ENCODE assay signal across 1 cellular context in genomic region chr1:58596631-58597052, GRCh38.
TF ChIP-seq lines count a peak whose summit lies in the region.

No MANE protein-coding gene starts in this region.

TF ChIP-seq in K562, 482 proteins besides CTCF, POLR2A, EP300 and RAD21 (continued from another document and continues in another):
- TF ChIP-seq, protein P1, sequence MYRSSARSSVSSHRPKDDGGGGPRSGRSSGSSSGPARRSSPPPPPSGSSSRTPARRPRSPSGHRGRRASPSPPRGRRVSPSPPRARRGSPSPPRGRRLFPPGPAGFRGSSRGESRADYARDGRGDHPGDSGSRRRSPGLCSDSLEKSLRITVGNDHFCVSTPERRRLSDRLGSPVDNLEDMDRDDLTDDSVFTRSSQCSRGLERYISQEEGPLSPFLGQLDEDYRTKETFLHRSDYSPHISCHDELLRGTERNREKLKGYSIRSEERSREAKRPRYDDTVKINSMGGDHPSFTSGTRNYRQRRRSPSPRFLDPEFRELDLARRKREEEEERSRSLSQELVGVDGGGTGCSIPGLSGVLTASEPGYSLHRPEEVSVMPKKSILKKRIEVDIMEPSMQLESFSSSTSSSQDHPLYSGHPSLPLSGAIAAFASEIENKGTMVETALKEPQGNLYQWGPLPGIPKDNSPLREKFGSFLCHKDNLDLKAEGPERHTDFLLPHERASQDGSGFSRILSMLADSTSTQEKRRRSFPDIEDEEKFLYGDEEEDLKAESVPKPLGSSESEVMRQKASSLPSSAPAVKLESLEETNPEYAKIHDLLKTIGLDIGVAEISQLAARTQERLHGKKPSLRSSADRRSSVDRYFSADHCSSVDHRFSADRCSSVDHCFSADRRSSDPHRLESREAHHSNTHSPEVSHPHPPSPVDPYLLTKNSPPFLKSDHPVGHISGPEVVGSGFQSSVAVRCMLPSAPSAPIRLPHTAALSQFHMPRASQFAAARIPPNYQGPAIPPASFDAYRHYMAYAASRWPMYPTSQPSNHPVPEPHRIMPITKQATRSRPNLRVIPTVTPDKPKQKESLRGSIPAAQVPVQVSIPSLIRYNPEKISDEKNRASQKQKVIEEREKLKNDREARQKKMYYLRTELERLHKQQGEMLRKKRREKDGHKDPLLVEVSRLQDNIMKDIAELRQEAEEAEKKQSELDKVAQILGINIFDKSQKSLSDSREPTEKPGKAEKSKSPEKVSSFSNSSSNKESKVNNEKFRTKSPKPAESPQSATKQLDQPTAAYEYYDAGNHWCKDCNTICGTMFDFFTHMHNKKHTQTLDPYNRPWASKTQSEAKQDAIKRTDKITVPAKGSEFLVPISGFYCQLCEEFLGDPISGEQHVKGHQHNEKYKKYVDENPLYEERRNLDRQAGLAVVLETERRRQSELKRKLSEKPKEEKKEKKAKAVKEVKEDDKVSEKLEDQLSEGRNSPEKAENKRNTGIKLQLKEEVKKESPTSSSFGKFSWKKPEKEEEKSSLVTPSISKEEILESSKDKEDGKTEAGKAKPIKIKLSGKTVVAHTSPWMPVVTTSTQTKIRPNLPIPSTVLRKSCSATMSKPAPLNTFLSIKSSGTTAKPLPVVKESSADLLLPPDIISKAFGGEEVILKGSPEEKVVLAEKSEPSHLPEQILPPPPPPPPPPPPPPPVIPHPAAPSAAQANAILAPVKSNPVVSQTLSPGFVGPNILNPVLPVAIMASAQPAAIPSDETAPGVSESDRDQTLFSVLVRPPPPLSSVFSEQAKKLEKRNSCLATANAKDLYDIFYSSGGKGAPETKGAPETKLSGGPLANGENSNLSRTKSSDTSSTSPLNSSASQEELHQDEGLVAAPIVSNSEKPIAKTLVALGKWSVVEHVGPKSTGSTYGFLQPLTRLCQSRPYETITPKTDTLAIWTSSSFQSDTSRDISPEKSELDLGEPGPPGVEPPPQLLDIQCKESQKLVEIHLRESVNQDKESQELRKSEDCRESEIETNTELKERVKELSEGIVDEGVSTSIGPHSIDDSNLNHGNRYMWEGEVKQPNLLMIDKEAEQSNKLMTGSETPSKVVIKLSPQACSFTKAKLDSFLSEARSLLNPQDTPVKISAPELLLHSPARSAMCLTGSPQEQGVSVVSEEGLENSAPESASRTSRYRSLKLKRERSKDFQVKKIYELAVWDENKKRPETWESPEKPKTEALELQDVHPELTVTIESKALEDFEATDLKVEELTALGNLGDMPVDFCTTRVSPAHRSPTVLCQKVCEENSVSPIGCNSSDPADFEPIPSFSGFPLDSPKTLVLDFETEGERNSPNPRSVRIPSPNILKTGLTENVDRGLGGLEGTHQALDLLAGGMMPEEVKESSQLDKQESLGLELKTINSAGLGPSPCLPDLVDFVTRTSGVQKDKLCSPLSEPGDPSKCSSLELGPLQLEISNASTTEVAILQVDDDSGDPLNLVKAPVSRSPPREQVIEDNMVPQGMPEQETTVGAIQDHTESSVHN (IDR thresholded peaks at IDR 0.05; ENCODE audit: borderline replicate concordance in 1 of 2, low read depth in 1 of 2), result no peak
- TF ChIP-seq, protein P2, sequence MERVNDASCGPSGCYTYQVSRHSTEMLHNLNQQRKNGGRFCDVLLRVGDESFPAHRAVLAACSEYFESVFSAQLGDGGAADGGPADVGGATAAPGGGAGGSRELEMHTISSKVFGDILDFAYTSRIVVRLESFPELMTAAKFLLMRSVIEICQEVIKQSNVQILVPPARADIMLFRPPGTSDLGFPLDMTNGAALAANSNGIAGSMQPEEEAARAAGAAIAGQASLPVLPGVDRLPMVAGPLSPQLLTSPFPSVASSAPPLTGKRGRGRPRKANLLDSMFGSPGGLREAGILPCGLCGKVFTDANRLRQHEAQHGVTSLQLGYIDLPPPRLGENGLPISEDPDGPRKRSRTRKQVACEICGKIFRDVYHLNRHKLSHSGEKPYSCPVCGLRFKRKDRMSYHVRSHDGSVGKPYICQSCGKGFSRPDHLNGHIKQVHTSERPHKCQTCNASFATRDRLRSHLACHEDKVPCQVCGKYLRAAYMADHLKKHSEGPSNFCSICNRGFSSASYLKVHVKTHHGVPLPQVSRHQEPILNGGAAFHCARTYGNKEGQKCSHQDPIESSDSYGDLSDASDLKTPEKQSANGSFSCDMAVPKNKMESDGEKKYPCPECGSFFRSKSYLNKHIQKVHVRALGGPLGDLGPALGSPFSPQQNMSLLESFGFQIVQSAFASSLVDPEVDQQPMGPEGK (CRISPR knock-in tag; IDR thresholded peaks at IDR 0.05; ENCODE audit: borderline replicate concordance), result no peak
- TF ChIP-seq HOXB6 (CRISPR knock-in tag; IDR thresholded peaks at IDR 0.05; ENCODE audit: borderline replicate concordance) (no peak), ZNF217 (CRISPR knock-in tag; IDR thresholded peaks at IDR 0.05) (no peak), CREM (IDR thresholded peaks at IDR 0.05; ENCODE audit: low read depth) (no peak), ZFPM2 (CRISPR knock-in tag; IDR thresholded peaks at IDR 0.05) (no peak), ZNF184 (CRISPR knock-in tag; IDR thresholded peaks at IDR 0.05) (no peak), BRD9 (IDR thresholded peaks at IDR 0.05; ENCODE audit: low read depth, partially characterized antibody) (no peak), KLF13 (tag; IDR thresholded peaks at IDR 0.05; ENCODE audit: borderline replicate concordance, low read depth) (no peak), ZNF316 (IDR thresholded peaks at IDR 0.05) (peak; percentile 48), ZNF239 (CRISPR knock-in tag; IDR thresholded peaks at IDR 0.05) (no peak), STAT6 (CRISPR knock-in tag; IDR thresholded peaks at IDR 0.05) (no peak), CEBPG (CRISPR knock-in tag; IDR thresholded peaks at IDR 0.05) (no peak), CEBPG (tag; conservative IDR thresholded peaks at IDR 0.05 in 1 of 2, IDR thresholded peaks at IDR 0.05 in 1 of 2) (no peak), REST (CRISPR knock-in tag; IDR thresholded peaks at IDR 0.05; ENCODE audit: low read depth) (no peak), NFXL1 (CRISPR knock-in tag; IDR thresholded peaks at IDR 0.05) (no peak), TAF15 (IDR thresholded peaks at IDR 0.05; ENCODE audit: low read depth, low read length) (no peak), BHLHE40 (IDR thresholded peaks at IDR 0.05; ENCODE audit: low read length) (no peak), ZNF561 (CRISPR knock-in tag; conservative IDR thresholded peaks at IDR 0.05) (no peak), NFE2 (IDR thresholded peaks at IDR 0.05; ENCODE audit: low read depth) (peak; percentile 62), L3MBTL2 (IDR thresholded peaks at IDR 0.05) (0 out of 2 replicates have a peak, but pooled peaks have one; percentile 21), TOE1 (IDR thresholded peaks at IDR 0.05; ENCODE audit: borderline replicate concordance) (no peak), TOE1 (CRISPR knock-in tag; IDR thresholded peaks at IDR 0.05; ENCODE audit: borderline replicate concordance, low read depth) (no peak), TCF3 (CRISPR knock-in tag; IDR thresholded peaks at IDR 0.05) (peak; percentile 48), HDGF (IDR thresholded peaks at IDR 0.05) (no peak), CCAR2 (IDR thresholded peaks at IDR 0.05; ENCODE audit: low read depth, low read length) (no peak), E2F3 (CRISPR knock-in tag; IDR thresholded peaks at IDR 0.05) (no peak), CEBPB (tag; IDR thresholded peaks at IDR 0.05) (no peak), ZBTB17 (CRISPR knock-in tag; IDR thresholded peaks at IDR 0.05) (no peak)
- TF ChIP-seq, protein P3, sequence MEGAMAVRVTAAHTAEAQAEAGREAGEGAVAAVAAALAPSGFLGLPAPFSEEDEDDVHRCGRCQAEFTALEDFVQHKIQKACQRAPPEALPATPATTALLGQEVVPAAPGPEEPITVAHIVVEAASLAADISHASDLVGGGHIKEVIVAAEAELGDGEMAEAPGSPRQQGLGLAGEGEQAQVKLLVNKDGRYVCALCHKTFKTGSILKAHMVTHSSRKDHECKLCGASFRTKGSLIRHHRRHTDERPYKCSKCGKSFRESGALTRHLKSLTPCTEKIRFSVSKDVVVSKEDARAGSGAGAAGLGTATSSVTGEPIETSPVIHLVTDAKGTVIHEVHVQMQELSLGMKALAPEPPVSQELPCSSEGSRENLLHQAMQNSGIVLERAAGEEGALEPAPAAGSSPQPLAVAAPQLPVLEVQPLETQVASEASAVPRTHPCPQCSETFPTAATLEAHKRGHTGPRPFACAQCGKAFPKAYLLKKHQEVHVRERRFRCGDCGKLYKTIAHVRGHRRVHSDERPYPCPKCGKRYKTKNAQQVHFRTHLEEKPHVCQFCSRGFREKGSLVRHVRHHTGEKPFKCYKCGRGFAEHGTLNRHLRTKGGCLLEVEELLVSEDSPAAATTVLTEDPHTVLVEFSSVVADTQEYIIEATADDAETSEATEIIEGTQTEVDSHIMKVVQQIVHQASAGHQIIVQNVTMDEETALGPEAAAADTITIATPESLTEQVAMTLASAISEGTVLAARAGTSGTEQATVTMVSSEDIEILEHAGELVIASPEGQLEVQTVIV (CRISPR knock-in tag; IDR thresholded peaks at IDR 0.05; ENCODE audit: borderline replicate concordance), result no peak
- TF ChIP-seq, protein P4, sequence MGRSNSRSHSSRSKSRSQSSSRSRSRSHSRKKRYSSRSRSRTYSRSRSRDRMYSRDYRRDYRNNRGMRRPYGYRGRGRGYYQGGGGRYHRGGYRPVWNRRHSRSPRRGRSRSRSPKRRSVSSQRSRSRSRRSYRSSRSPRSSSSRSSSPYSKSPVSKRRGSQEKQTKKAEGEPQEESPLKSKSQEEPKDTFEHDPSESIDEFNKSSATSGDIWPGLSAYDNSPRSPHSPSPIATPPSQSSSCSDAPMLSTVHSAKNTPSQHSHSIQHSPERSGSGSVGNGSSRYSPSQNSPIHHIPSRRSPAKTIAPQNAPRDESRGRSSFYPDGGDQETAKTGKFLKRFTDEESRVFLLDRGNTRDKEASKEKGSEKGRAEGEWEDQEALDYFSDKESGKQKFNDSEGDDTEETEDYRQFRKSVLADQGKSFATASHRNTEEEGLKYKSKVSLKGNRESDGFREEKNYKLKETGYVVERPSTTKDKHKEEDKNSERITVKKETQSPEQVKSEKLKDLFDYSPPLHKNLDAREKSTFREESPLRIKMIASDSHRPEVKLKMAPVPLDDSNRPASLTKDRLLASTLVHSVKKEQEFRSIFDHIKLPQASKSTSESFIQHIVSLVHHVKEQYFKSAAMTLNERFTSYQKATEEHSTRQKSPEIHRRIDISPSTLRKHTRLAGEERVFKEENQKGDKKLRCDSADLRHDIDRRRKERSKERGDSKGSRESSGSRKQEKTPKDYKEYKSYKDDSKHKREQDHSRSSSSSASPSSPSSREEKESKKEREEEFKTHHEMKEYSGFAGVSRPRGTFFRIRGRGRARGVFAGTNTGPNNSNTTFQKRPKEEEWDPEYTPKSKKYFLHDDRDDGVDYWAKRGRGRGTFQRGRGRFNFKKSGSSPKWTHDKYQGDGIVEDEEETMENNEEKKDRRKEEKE (IDR thresholded peaks at IDR 0.05; ENCODE audit: borderline replicate concordance in 1 of 2, control insufficient read depth in 1 of 2, low read depth in 2 of 2, low read length in 1 of 2), result no peak
- TF ChIP-seq, protein P5, sequence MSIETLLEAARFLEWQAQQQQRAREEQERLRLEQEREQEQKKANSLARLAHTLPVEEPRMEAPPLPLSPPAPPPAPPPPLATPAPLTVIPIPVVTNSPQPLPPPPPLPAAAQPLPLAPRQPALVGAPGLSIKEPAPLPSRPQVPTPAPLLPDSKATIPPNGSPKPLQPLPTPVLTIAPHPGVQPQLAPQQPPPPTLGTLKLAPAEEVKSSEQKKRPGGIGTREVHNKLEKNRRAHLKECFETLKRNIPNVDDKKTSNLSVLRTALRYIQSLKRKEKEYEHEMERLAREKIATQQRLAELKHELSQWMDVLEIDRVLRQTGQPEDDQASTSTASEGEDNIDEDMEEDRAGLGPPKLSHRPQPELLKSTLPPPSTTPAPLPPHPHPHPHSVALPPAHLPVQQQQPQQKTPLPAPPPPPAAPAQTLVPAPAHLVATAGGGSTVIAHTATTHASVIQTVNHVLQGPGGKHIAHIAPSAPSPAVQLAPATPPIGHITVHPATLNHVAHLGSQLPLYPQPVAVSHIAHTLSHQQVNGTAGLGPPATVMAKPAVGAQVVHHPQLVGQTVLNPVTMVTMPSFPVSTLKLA (conservative IDR thresholded peaks at IDR 0.05), result no peak
